ENCODE assay signal across 9 cellular contexts in the genomic region with DNA sequence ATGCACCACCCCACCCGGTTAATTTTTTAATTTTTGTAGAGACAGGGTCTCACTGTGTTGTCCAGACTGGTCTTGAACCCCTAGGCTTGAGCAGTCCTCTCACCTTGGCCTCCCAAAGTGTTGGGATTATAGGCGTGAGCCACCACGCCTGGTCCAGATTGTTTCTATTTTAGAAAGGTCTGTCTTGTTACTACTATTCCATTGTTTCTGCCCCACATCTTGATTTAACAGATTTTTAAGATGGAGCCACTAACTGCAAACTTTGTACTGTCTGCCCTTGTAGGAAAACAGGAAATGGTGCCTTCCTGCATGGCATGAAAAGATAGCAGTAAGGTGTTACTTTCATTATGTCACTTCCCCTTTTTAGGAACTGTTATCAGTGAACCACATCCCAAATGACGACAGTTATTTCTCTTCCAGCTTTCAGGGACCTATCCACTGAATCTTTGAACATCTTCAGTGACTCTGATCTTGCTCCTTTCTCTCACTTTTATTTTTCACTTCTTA. TPM values are rescaled to one million over a fixed set of nuclear protein-coding genes. Genes with fewer than 3 reads are reported as not detected.
A peak's percentile ranks its signal among the peaks of the same experiment; 100 is the strongest.
DNase-seq lines count a peak whose midpoint lies in the region; ATAC-seq, FAIRE-seq and TF ChIP-seq lines count a peak whose summit lies in the region.
"Had no signal": no experiment of that assay in that cellular context is flagged by ENCODE, and none has a peak within 500 bp of the region (broad histone marks: within the 10 kb centered on the region; RNA-seq: fewer than 3 reads in every experiment).

No MANE protein-coding gene starts in this region.

- intact Hi-C loops in endothelial cell of umbilical vein (cut with micrococcal nuclease), result no loop called here
- intact Hi-C loops in left ventricle myocardium inferior (cut with micrococcal nuclease), result no loop called here

- no peaks in the 10 kb centered on the region for H3K9me2 ChIP-seq in Karpas-422 (replicated peaks; ENCODE audit: insufficient read depth, low read length)

- peaks cover 73% of the 10 kb centered on the region for H3K36me3 ChIP-seq in Karpas-422 (ENCODE audit: insufficient read depth, low read length)
- H3K36me3 ChIP-seq in endothelial cell of umbilical vein (ENCODE audit: control insufficient read depth in 2 of 2, extremely low read depth in 1 of 2, insufficient read depth in 2 of 2, low read length in 2 of 2), result peaks cover 0 to 1% of the 10 kb centered on the region in 2 experiments
- peaks cover 25% of the 10 kb centered on the region for H3K36me3 ChIP-seq in left ventricle myocardium inferior

- H3K4me2 ChIP-seq in Karpas-422 (ENCODE audit: low read depth, low read length, poor library complexity, severe bottlenecking) (peak overlapping the region; percentile 43), endothelial cell of umbilical vein (ENCODE audit: insufficient read depth, low read length) (peak overlapping the region; percentile 57)

- ATAC-seq in GM18498 (IDR thresholded peaks at IDR 0.05; ENCODE audit: unreplicated experiment) (peak; percentile 87), GM21723 (IDR thresholded peaks at IDR 0.05; ENCODE audit: unreplicated experiment) (peak; percentile 91)

- dilution Hi-C loops in endothelial cell of umbilical vein (cut with MboI; ENCODE audit: extremely low pct_ligation_motif_present, low sequenced_read_pairs), result no loop called here

- BruUV-seq in endothelial cell of umbilical vein (replicated peaks; lab: Mats Ljungman, UMichigan), result no TSS peak

- FAIRE-seq in endothelial cell of umbilical vein (lab: Jason Lieb, UNC), result peak; percentile 81

- no peak for TF ChIP-seq CTCF in endothelial cell of umbilical vein (IDR thresholded peaks at IDR 0.05; ENCODE audit: extremely low read depth in 1 of 2, insufficient read depth in 1 of 2, low read depth in 1 of 2, low read length in 2 of 2)
- TF ChIP-seq CTCF in left ventricle myocardium inferior (IDR thresholded peaks at IDR 0.05; ENCODE audit: borderline replicate concordance), result no peak

- H3K9me1 ChIP-seq in endothelial cell of umbilical vein (replicated peaks; ENCODE audit: control insufficient read depth, extremely low read depth, insufficient read depth, low read length), result no peaks in the 10 kb centered on the region

- H3K27me3 ChIP-seq in Karpas-422 (ENCODE audit: low read length) (no peaks in the 10 kb centered on the region), endothelial cell of umbilical vein (ENCODE audit: control insufficient read depth in 2 of 2, insufficient read depth in 2 of 2, low read length in 2 of 2) (no peaks in the 10 kb centered on the region), left ventricle myocardium inferior (ENCODE audit: low read depth) (no peaks in the 10 kb centered on the region)
- H3K27me3 ChIP-seq: heart right ventricle had no signal

- H2AFZ ChIP-seq in Karpas-422 (ENCODE audit: low read length) (no peak overlapping the region), endothelial cell of umbilical vein (ENCODE audit: low read depth, low read length) (no peak overlapping the region)

- H3K9ac ChIP-seq in Karpas-422 (ENCODE audit: low read length), result no peak overlapping the region
- peak overlapping the region; percentile 38 for H3K9ac ChIP-seq in endothelial cell of umbilical vein (replicated peaks; ENCODE audit: extremely low read depth, insufficient read depth, low read length)

- POLR2A ChIA-PET in endothelial cell of umbilical vein (lab: Charles Lee), result no interaction called here

- H4K20me1 ChIP-seq in Karpas-422 (ENCODE audit: insufficient read depth, low read depth, low read length) (no peaks in the 10 kb centered on the region), endothelial cell of umbilical vein (replicated peaks; ENCODE audit: control insufficient read depth, extremely low read depth, insufficient read depth, low read length) (no peaks in the 10 kb centered on the region)

- DNase-seq in Karpas-422 (peak; percentile 93), endothelial cell of umbilical vein (ENCODE audit: low read depth, low spot score) (peak; percentile 82), LoVo (ENCODE audit: low spot score) (no peak), NCI-H146 treated with DMSO at 0.1 percent for 48 hours (lab: John Stamatoyannopoulos, UW; ENCODE audit: unreplicated experiment) (no peak), putamen (ENCODE audit: low spot score) (no peak), left ventricle myocardium inferior (no peak)
- DNase-seq: heart right ventricle had no signal

- CTCF ChIA-PET in endothelial cell of umbilical vein (lab: Charles Lee), result interaction anchor here (2.0 kb wide), 1 partner anchor 22 kb away, joined by 5 read pairs; the partner anchor contains the start of gene TAF1D

- H3K79me2 ChIP-seq in Karpas-422 (ENCODE audit: low read length) (peaks cover 56% of the 10 kb centered on the region), endothelial cell of umbilical vein (ENCODE audit: control insufficient read depth, insufficient read depth, low read length) (peaks cover 3% of the 10 kb centered on the region)

- no peak for TF ChIP-seq POLR2A in endothelial cell of umbilical vein (IDR thresholded peaks at IDR 0.05; ENCODE audit: low read depth, low read length)

- H3K9me3 ChIP-seq in Karpas-422 (ENCODE audit: low read length) (no peaks in the 10 kb centered on the region), endothelial cell of umbilical vein (replicated peaks; ENCODE audit: control insufficient read depth, insufficient read depth, low read length) (no peaks in the 10 kb centered on the region), left ventricle myocardium inferior (replicated peaks) (no peaks in the 10 kb centered on the region)
- H3K9me3 ChIP-seq: heart right ventricle had no signal

- H3K4me1 ChIP-seq in Karpas-422 (ENCODE audit: low read length) (peaks cover 17% of the 10 kb centered on the region), endothelial cell of umbilical vein (ENCODE audit: control insufficient read depth, extremely low read depth, insufficient read depth, low read length) (peaks cover 16% of the 10 kb centered on the region), left ventricle myocardium inferior (peaks cover 21% of the 10 kb centered on the region)

- H3K27ac ChIP-seq in Karpas-422 (ENCODE audit: low read length) (peak overlapping the region; percentile 62), endothelial cell of umbilical vein (ENCODE audit: insufficient read depth, low read depth, low read length) (peak overlapping the region; percentile 93), left ventricle myocardium inferior (replicated peaks) (no peak overlapping the region)

- H3K4me3 ChIP-seq in Karpas-422 (ENCODE audit: low read length) (no peak overlapping the region), endothelial cell of umbilical vein (replicated peaks in 1 of 3; ENCODE audit: insufficient read depth in 1 of 3, low read depth in 1 of 3, low read length in 3 of 3) (no peak overlapping the region), left ventricle myocardium inferior (no peak overlapping the region)
- H3K4me3 ChIP-seq: heart right ventricle had no signal

TF ChIP-seq in endothelial cell of umbilical vein, 7 proteins besides CTCF, POLR2A, EP300 and RAD21 (continues in another document):
- TF ChIP-seq MAX (IDR thresholded peaks at IDR 0.05; ENCODE audit: insufficient read depth, insufficient read length), result no peak
- no peak for TF ChIP-seq MYC (IDR thresholded peaks at IDR 0.05; ENCODE audit: low read depth, low read length)
- TF ChIP-seq JUN (IDR thresholded peaks at IDR 0.05; ENCODE audit: borderline replicate concordance, insufficient read depth, insufficient read length, low read depth), result peak; percentile 74
- TF ChIP-seq POLR2AphosphoS5 (IDR thresholded peaks at IDR 0.05; ENCODE audit: insufficient read depth, low read depth, low read length), result peak; percentile 20
- TF ChIP-seq GATA2 (IDR thresholded peaks at IDR 0.05; ENCODE audit: insufficient read depth, insufficient read length, low read depth, low read length), result peak; percentile 83

RNA-seq across cellular contexts. Expression of gene TAF1D, which starts 23.2 kb away (rescaled TPM):
- total RNA-seq in Karpas-422 (2014; rRNA removed; shearing (Covaris generic); ENCODE audit: low replicate concordance), result 289 and 429 TPM in 2 replicates
- total RNA-seq in endothelial cell of umbilical vein (172 and 181 TPM in 2 replicates), left ventricle myocardium inferior (32.6 TPM)
- polyA plus RNA-seq in endothelial cell of umbilical vein, result 39.7 and 60.7 TPM in 2 replicates
- 74.3 and 83.3 TPM in 2 replicates for polyA plus RNA-seq in endothelial cell of umbilical vein (2011; cell fraction: cytosol; rRNA removed)
- 322 and 436 TPM in 2 replicates for polyA plus RNA-seq in endothelial cell of umbilical vein (2011; cell fraction: nucleus; rRNA removed)
- 155 and 190 TPM in 2 replicates for polyA plus RNA-seq in endothelial cell of umbilical vein (2012)
- polyA minus RNA-seq in endothelial cell of umbilical vein, result 49.6 and 68.3 TPM in 2 replicates
- polyA minus RNA-seq in endothelial cell of umbilical vein (2011; cell fraction: cytosol; rRNA and poly(A)+ RNA removed), result 96.9 TPM
- polyA minus RNA-seq in endothelial cell of umbilical vein (2011; cell fraction: nucleus; rRNA and poly(A)+ RNA removed), result 205 and 310 TPM in 2 replicates

RNA-seq across cellular contexts. Expression of gene C11orf54, which starts 23.4 kb away (rescaled TPM):
- total RNA-seq in Karpas-422 (2014; rRNA removed; shearing (Covaris generic); ENCODE audit: low replicate concordance), result 44.0 and 81.4 TPM in 2 replicates
- 17.7 and 18.7 TPM in 2 replicates for total RNA-seq in endothelial cell of umbilical vein
- 3.2 and 4.2 TPM in 2 replicates for polyA plus RNA-seq in endothelial cell of umbilical vein
- polyA plus RNA-seq in endothelial cell of umbilical vein (2011; cell fraction: cytosol; rRNA removed), result 6.3 and 8.2 TPM in 2 replicates
- 14.7 and 14.9 TPM in 2 replicates for polyA plus RNA-seq in endothelial cell of umbilical vein (2011; cell fraction: nucleus; rRNA removed)
- 17.4 and 20.8 TPM in 2 replicates for polyA plus RNA-seq in endothelial cell of umbilical vein (2012)
- polyA minus RNA-seq in endothelial cell of umbilical vein, result 3.5 and 5.0 TPM in 2 replicates
- polyA minus RNA-seq in endothelial cell of umbilical vein (2011; cell fraction: cytosol; rRNA and poly(A)+ RNA removed), result 9.7 TPM
- polyA minus RNA-seq in endothelial cell of umbilical vein (2011; cell fraction: nucleus; rRNA and poly(A)+ RNA removed), result 6.6 and 10.0 TPM in 2 replicates
- 35.4 TPM for total RNA-seq in left ventricle myocardium inferior

RNA-seq across cellular contexts. Expression of gene CEP295, which starts 56.6 kb away (rescaled TPM):
- total RNA-seq in Karpas-422 (2014; rRNA removed; shearing (Covaris generic); ENCODE audit: low replicate concordance), result 43.3 and 96.8 TPM in 2 replicates
- total RNA-seq in endothelial cell of umbilical vein (16.7 and 21.4 TPM in 2 replicates), left ventricle myocardium inferior (5.4 TPM)
- 4.3 and 5.3 TPM in 2 replicates for polyA plus RNA-seq in endothelial cell of umbilical vein
- polyA plus RNA-seq in endothelial cell of umbilical vein (2011; cell fraction: cytosol; rRNA removed), result 6.7 and 7.1 TPM in 2 replicates
- 33.9 and 42.5 TPM in 2 replicates for polyA plus RNA-seq in endothelial cell of umbilical vein (2011; cell fraction: nucleus; rRNA removed)
- 7.2 and 10.5 TPM in 2 replicates for polyA plus RNA-seq in endothelial cell of umbilical vein (2012)
- 21.4 and 24.4 TPM in 2 replicates for polyA minus RNA-seq in endothelial cell of umbilical vein
- polyA minus RNA-seq in endothelial cell of umbilical vein (2011; cell fraction: cytosol; rRNA and poly(A)+ RNA removed), result 30.4 TPM
- polyA minus RNA-seq in endothelial cell of umbilical vein (2011; cell fraction: nucleus; rRNA and poly(A)+ RNA removed), result 54.8 and 83.8 TPM in 2 replicates

Comparison
In these comparisons a context has a peak if more than half of its experiments do, and no peak if none do; other contexts are left out.
1. DNase-seq: peak in Karpas-422 (single experiment) and endothelial cell of umbilical vein (single experiment); none in LoVo (single experiment), NCI-H146 treated with DMSO at 0.1 percent for 48 hours (single experiment), putamen (single experiment) and left ventricle myocardium inferior (single experiment).